13 cellular contexts compared by ENCODE assay signal in the genomic region with DNA sequence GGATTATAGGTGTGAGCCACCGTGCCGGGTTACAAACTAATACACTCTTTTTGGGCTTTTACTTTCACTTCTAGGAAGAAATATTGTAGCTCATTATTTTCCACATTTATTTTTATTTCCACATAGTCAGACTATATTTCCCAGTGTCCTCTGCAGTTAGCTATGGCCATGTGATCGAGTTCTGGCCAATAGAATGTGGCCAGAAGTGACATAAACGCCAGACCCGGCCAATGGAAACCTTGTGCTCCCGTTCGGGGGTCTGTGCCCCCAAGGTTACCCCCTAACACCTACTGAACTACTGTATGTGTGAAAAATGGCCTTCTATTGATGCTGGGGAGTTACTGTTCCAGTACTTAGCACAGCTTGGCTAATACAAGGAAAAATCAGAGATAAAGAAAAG. TPM values are rescaled to one million over a fixed set of nuclear protein-coding genes. Genes with fewer than 3 reads are reported as not detected.
"Had no signal": no experiment of that assay in that cellular context is flagged by ENCODE, and none has a peak within 500 bp of the region (broad histone marks: within the 10 kb centered on the region; RNA-seq: fewer than 3 reads in every experiment).

No MANE protein-coding gene starts in this region.

- H3K4me3 ChIP-seq: ascending aorta had no signal

- DNase-seq: activated CD4-positive, alpha-beta T cell treated with anti-CD3 and anti-CD28 coated beads, Interleukin-2, amount 50 U/mL, for 4 hours; activated gamma-delta T cell; cerebellar nuclear complex; cortex of kidney; kidney; midbrain; nephron progenitor cell had no signal

- ATAC-seq: left lobe of liver had no signal

- H3K4me1 ChIP-seq: ascending aorta had no signal

- H3K36me3 ChIP-seq: ascending aorta had no signal

- H3K9me3 ChIP-seq: ascending aorta had no signal

- H3K27ac ChIP-seq: ascending aorta, VCaP had no signal

- H3K27me3 ChIP-seq: ascending aorta had no signal

- FAIRE-seq: endometrium, frontal cortex, kidney had no signal

RNA-seq across cellular contexts. Expression of a gene that starts 55.0 kb away (rescaled TPM):
- total RNA-seq: ascending aorta, progenitor cell of endocrine pancreas had no signal
